Comparison of ENCODE assay signal across 8 cellular contexts in the genomic region with DNA sequence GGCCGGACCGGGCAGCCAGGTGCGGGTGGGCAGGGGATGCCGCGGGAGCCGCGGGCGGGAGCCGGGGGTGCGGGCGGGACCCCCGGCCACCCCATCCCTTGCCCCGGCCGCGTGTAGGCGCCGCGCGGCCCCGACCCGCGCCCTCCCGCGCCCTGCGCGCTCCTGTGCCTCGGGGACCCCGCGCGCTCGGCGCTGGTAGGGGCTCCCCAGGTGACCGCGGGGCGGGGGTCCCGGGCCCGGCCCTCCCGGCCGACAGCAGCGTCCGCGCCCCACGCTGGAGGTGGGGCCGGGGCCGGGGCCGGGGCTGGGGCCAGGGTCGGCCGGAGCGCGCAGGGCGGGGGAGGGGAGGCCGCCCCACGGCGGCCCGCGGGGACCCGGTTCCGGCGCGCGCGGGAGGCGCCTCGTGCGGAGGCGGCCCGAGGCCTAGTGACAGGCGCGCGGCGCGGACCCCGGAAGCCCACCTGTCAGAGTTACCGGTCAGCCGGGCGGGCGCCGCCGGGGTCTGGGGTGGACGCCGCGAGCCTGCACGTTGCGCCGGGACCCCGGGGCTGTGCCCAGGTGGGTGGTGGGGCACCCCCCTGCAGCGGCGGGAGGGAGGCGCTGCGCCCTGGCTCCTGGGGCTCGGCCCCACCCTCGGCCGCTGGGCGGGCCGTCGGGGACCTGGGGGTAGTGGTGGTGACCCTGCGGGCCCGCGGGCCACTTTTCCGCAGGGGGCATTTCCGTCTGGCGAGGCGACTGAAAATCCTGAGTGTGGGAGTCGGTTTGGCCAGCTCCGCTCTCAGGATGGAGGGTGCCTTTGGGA. TPM values are rescaled to one million over a fixed set of nuclear protein-coding genes. Genes with fewer than 3 reads are reported as not detected.
DNase-seq lines count a peak whose midpoint lies in the region; ATAC-seq, FAIRE-seq and TF ChIP-seq lines count a peak whose summit lies in the region.

No MANE protein-coding gene starts in this region.

- TF ChIP-seq RAD21 in neural cell (conservative IDR thresholded peaks at IDR 0.05): no peak

- peak; percentile 46 for ATAC-seq in HG03280 (IDR thresholded peaks at IDR 0.05; ENCODE audit: unreplicated experiment)

- TF ChIP-seq CTCF in BJ (IDR thresholded peaks at IDR 0.05; ENCODE audit: insufficient read depth, low read depth, low read length) (no peak), WI38 (IDR thresholded peaks at IDR 0.05; ENCODE audit: low read depth, low read length) (no peak), esophagus squamous epithelium (IDR thresholded peaks at IDR 0.05) (no peak), neural cell (IDR thresholded peaks at IDR 0.05; ENCODE audit: poor library complexity, severe bottlenecking) (no peak)

- DNase-seq in BJ (ENCODE audit: low read depth) (no peak), GM19239 (ENCODE audit: insufficient read length, low spot score) (peak; percentile 54), esophagus squamous epithelium (lab: John Stamatoyannopoulos, UW) (no peak), SW 1271 (lab: John Stamatoyannopoulos, UW) (no peak), NCI-H2029 treated with DMSO at 0.1 percent for 48 hours (lab: John Stamatoyannopoulos, UW) (no peak)

- 0 to 3% methylated on average over 4 to 9 of the region's 105 CpGs for WGBS in esophagus squamous epithelium, 2 donors

- no peak for FAIRE-seq in GM19239 (lab: Jason Lieb, UNC)

- POLR2A ChIA-PET in BJ (lab: Charles Lee): no interaction called here

- no peaks in the 10 kb centered on the region for H3K27me3 ChIP-seq in BJ (ENCODE audit: control insufficient read depth, insufficient read depth, low read length)
- H3K27me3 ChIP-seq in esophagus squamous epithelium: no peaks in the 10 kb centered on the region
- no peaks in the 10 kb centered on the region for H3K27me3 ChIP-seq in neural cell (ENCODE audit: insufficient read depth, low read depth, low read length)

- no peaks in the 10 kb centered on the region for H4K20me1 ChIP-seq in neural cell (ENCODE audit: insufficient read depth)

- intact Hi-C loops in esophagus squamous epithelium (cut with DNase I): no loop called here

- H3K4me3 ChIP-seq in BJ (ENCODE audit: low read depth, low read length): peak overlapping the region; percentile 60
- peak overlapping the region; percentile 69 for H3K4me3 ChIP-seq in WI38 (ENCODE audit: low read depth, low read length)
- peak overlapping the region; percentile 50 to 81 (median 66) for H3K4me3 ChIP-seq in esophagus squamous epithelium
- H3K4me3 ChIP-seq in neural cell (ENCODE audit: low read length): peak overlapping the region; percentile 72

- no peak for TF ChIP-seq EP300 in neural cell (conservative IDR thresholded peaks at IDR 0.05; ENCODE audit: poor library complexity, severe bottlenecking)

- peaks cover 8 to 40% (median 16%) of the 10 kb centered on the region in 3 donors for H3K4me1 ChIP-seq in esophagus squamous epithelium

- H3F3A ChIP-seq in neural cell (ENCODE audit: insufficient read depth, low read length, poor library complexity, severe bottlenecking): no peaks in the 10 kb centered on the region

- CTCF ChIA-PET in BJ (lab: Yijun Ruan, JAX): no interaction called here

- no peak overlapping the region for H2AFZ ChIP-seq in neural cell (ENCODE audit: low read depth, low read length)

- H3K9me2 ChIP-seq in neural cell (ENCODE audit: insufficient read depth, low read length): no peaks in the 10 kb centered on the region

- H3K36me3 ChIP-seq in BJ (ENCODE audit: control insufficient read depth, insufficient read depth, low read length): peaks cover 13% of the 10 kb centered on the region
- peaks cover 0 to 38% (median 6%) of the 10 kb centered on the region in 3 donors for H3K36me3 ChIP-seq in esophagus squamous epithelium
- peaks cover 5% of the 10 kb centered on the region for H3K36me3 ChIP-seq in neural cell (ENCODE audit: insufficient read depth, low read length)

- peak overlapping the region; percentile 64 for H3K9ac ChIP-seq in neural cell (ENCODE audit: low read length)

- peak overlapping the region; percentile 54 for H3K4me2 ChIP-seq in neural cell (ENCODE audit: low read length)

- H3K27ac ChIP-seq in esophagus squamous epithelium (peak overlapping the region in 3 of 4 donors; percentile 69 to 80 (median 77)), neural cell (ENCODE audit: low read length) (no peak overlapping the region)

- H3K79me2 ChIP-seq in neural cell (replicated peaks; ENCODE audit: insufficient read depth, low read length): peaks cover 28% of the 10 kb centered on the region

- H3K9me3 ChIP-seq in esophagus squamous epithelium (no peaks in the 10 kb centered on the region), neural cell (ENCODE audit: low read length) (no peaks in the 10 kb centered on the region)

- no peak for TF ChIP-seq POLR2A in esophagus squamous epithelium (IDR thresholded peaks at IDR 0.05)

TF ChIP-seq in neural cell, 6 proteins besides CTCF, POLR2A, EP300 and RAD21:
- TF ChIP-seq, protein P1, sequence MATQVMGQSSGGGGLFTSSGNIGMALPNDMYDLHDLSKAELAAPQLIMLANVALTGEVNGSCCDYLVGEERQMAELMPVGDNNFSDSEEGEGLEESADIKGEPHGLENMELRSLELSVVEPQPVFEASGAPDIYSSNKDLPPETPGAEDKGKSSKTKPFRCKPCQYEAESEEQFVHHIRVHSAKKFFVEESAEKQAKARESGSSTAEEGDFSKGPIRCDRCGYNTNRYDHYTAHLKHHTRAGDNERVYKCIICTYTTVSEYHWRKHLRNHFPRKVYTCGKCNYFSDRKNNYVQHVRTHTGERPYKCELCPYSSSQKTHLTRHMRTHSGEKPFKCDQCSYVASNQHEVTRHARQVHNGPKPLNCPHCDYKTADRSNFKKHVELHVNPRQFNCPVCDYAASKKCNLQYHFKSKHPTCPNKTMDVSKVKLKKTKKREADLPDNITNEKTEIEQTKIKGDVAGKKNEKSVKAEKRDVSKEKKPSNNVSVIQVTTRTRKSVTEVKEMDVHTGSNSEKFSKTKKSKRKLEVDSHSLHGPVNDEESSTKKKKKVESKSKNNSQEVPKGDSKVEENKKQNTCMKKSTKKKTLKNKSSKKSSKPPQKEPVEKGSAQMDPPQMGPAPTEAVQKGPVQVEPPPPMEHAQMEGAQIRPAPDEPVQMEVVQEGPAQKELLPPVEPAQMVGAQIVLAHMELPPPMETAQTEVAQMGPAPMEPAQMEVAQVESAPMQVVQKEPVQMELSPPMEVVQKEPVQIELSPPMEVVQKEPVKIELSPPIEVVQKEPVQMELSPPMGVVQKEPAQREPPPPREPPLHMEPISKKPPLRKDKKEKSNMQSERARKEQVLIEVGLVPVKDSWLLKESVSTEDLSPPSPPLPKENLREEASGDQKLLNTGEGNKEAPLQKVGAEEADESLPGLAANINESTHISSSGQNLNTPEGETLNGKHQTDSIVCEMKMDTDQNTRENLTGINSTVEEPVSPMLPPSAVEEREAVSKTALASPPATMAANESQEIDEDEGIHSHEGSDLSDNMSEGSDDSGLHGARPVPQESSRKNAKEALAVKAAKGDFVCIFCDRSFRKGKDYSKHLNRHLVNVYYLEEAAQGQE (IDR thresholded peaks at IDR 0.05; ENCODE audit: borderline replicate concordance): no peak
- TF ChIP-seq TAF1 (IDR thresholded peaks at IDR 0.05; ENCODE audit: low read depth) (no peak), MXI1 (conservative IDR thresholded peaks at IDR 0.05; ENCODE audit: poor library complexity, severe bottlenecking) (peak; percentile 59), SMC3 (conservative IDR thresholded peaks at IDR 0.05; ENCODE audit: poor library complexity) (no peak)

RNA-seq across cellular contexts. Expression of a gene that starts 0.5 kb away (rescaled TPM):
- polyA plus RNA-seq in BJ (2011; rRNA removed): 67.3 and 99.8 TPM in 2 replicates
- polyA minus RNA-seq in BJ (2011; rRNA and poly(A)+ RNA removed): 31.1 and 39.1 TPM in 2 replicates
- total RNA-seq in esophagus squamous epithelium: 10 to 100 TPM; 55.7 to 82.1 (median 59.5) TPM
- 81.2 and 81.4 TPM in 2 replicates for polyA plus RNA-seq in neural cell
- polyA minus RNA-seq in neural cell: 42.9 and 46.9 TPM in 2 replicates
